In the genomic region with DNA sequence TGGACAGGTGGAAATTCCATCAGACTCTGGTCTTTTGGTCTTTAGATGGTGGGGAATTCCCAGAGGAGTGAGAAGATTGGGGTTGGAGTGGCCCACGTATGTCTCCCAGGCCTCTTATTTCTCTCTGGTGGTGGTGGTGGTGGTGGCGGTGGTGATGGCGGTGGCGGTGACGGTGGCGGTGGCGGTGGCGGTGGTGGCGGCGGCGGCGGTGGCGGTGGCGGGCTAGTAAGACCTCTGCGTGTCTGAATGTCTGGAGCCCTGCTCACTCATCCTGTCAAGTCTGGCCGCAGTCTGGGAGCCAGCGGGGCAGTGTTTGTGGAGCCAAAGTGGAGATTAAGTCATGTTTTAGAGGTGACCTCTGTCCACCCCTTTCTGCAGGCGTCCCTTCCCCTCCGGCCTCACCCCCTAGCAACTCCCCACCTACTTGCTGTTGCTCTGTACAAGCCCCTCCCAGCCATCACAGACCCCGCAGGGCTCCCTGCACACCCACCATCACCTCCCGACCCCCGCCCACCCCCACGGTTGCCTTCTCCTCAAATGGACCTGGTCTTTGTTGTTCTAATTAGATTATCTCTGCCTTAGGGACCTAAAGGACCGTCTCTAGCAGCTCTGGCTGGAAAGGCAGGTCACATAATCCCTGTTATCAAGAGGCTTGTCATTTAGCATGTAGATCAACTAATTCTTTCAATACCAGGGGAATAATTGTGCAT, we compare ENCODE assay signal across 28 cellular contexts.
"Had no signal": no experiment of that assay in that cellular context is flagged by ENCODE, and none has a peak within 500 bp of the region (broad histone marks: within the 10 kb centered on the region; RNA-seq: fewer than 3 reads in every experiment).

No MANE protein-coding gene starts in this region.

- ATAC-seq: activated T-cell treated with anti-CD3 and anti-CD28 coated beads, Interleukin-2, amount 50 U/mL, for 72 hours; body of pancreas; effector memory CD8-positive, alpha-beta T cell; gastrocnemius medialis; lower lobe of right lung; naive thymus-derived CD8-positive, alpha-beta T cell; sciatic nerve; stimulated activated memory B cell treated with anti-CD40 and anti-IgM and Interleukin-4, amounts not matched to agents 10 μg/mL and 1 μg/mL and 100 μg/mL, for 72 hours; stimulated activated naive CD8-positive, alpha-beta T cell treated with anti-CD3 and anti-CD28 coated beads, Interleukin-15, amount 100 ng/mL, for 72 hours had no signal

- H3K4me3 Mint-ChIP-seq: activated naive CD8-positive, alpha-beta T cell treated with anti-CD3 and anti-CD28 coated beads for 36 hours; activated T-cell treated with anti-CD3 and anti-CD28 coated beads, Interleukin-2, amount 50 U/mL, for 72 hours; effector memory CD8-positive, alpha-beta T cell; naive thymus-derived CD8-positive, alpha-beta T cell; stimulated activated memory B cell treated with anti-CD40 and anti-IgM and Interleukin-4, amounts not matched to agents 10 μg/mL and 1 μg/mL and 100 μg/mL, for 72 hours; stimulated activated naive CD8-positive, alpha-beta T cell treated with anti-CD3 and anti-CD28 coated beads, Interleukin-15, amount 100 ng/mL, for 72 hours; type B pancreatic cell had no signal

- H3K4me1 Mint-ChIP-seq: stimulated activated memory B cell treated with anti-CD40 and anti-IgM and Interleukin-4, amounts not matched to agents 10 μg/mL and 1 μg/mL and 100 μg/mL, for 72 hours; stimulated activated naive CD8-positive, alpha-beta T cell treated with anti-CD3 and anti-CD28 coated beads, Interleukin-15, amount 100 ng/mL, for 72 hours had no signal

- H3K36me3 ChIP-seq: adrenal gland, colonic mucosa, gastrocnemius medialis, lower lobe of right lung, uterus had no signal

- H3K9me3 ChIP-seq: adrenal gland, body of pancreas, colonic mucosa, gastrocnemius medialis, lower lobe of right lung, uterus had no signal

- H3K4me3 ChIP-seq: adrenal gland, body of pancreas, colonic mucosa, gastrocnemius medialis, hepatocyte, lower lobe of right lung, skin epidermis, uterus had no signal

- DNase-seq: activated CD4-positive, alpha-beta T cell treated with anti-CD3 and anti-CD28 coated beads for 4 hours; activated CD4-positive, alpha-beta T cell treated with anti-CD3 and anti-CD28 coated beads, Interleukin-2, amount 50 U/mL, for 4 hours; activated naive CD4-positive, alpha-beta T cell treated with Interleukin-2 at 50 U/mL for 16 hours; activated naive CD8-positive, alpha-beta T cell treated with anti-CD3 and anti-CD28 coated beads for 36 hours; activated T-cell treated with anti-CD3 and anti-CD28 coated beads for 4 hours; activated T-cell treated with anti-CD3 and anti-CD28 coated beads, Interleukin-2, amount 50 U/mL, for 72 hours; adrenal gland; aorta; body of pancreas; cerebellar nuclear complex; colonic mucosa; effector memory CD8-positive, alpha-beta T cell; erythroblast; gastrocnemius medialis; kidney; lower lobe of right lung; mesenchymal stem cell; naive thymus-derived CD8-positive, alpha-beta T cell; stimulated activated CD4-positive, alpha-beta T cell treated with anti-CD3 and anti-CD28 coated beads, Interleukin-4, amount 100 ng/mL, for 4 hours; stimulated activated CD8-positive, alpha-beta memory T cell treated with anti-CD3 and anti-CD28 coated beads, Interleukin-4, amount 100 ng/mL, for 48 hours; stimulated activated naive CD8-positive, alpha-beta T cell treated with anti-CD3 and anti-CD28 coated beads, Interleukin-15, amount 100 ng/mL, for 72 hours; substantia nigra; uterus had no signal

- H3K27ac Mint-ChIP-seq: activated naive CD8-positive, alpha-beta T cell treated with anti-CD3 and anti-CD28 coated beads for 36 hours; activated T-cell treated with anti-CD3 and anti-CD28 coated beads, Interleukin-2, amount 50 U/mL, for 72 hours; effector memory CD8-positive, alpha-beta T cell; naive thymus-derived CD8-positive, alpha-beta T cell; stimulated activated memory B cell treated with anti-CD40 and anti-IgM and Interleukin-4, amounts not matched to agents 10 μg/mL and 1 μg/mL and 100 μg/mL, for 72 hours; stimulated activated naive CD8-positive, alpha-beta T cell treated with anti-CD3 and anti-CD28 coated beads, Interleukin-15, amount 100 ng/mL, for 72 hours; type B pancreatic cell had no signal

- H3K27me3 ChIP-seq: adrenal gland, body of pancreas, colonic mucosa, hepatocyte, uterus had no signal

- H3K27me3 Mint-ChIP-seq: activated naive CD8-positive, alpha-beta T cell treated with anti-CD3 and anti-CD28 coated beads for 36 hours had no signal

- H3K36me3 Mint-ChIP-seq: activated naive CD8-positive, alpha-beta T cell treated with anti-CD3 and anti-CD28 coated beads for 36 hours; naive thymus-derived CD8-positive, alpha-beta T cell; stimulated activated memory B cell treated with anti-CD40 and anti-IgM and Interleukin-4, amounts not matched to agents 10 μg/mL and 1 μg/mL and 100 μg/mL, for 72 hours; type B pancreatic cell had no signal

- H3K27ac ChIP-seq: adrenal gland, body of pancreas, colonic mucosa, gastrocnemius medialis, hepatocyte, lower lobe of right lung, skin epidermis, uterus had no signal

- H3K9me3 Mint-ChIP-seq: activated naive CD8-positive, alpha-beta T cell treated with anti-CD3 and anti-CD28 coated beads for 36 hours; activated T-cell treated with anti-CD3 and anti-CD28 coated beads, Interleukin-2, amount 50 U/mL, for 72 hours; effector memory CD8-positive, alpha-beta T cell; naive thymus-derived CD8-positive, alpha-beta T cell; stimulated activated memory B cell treated with anti-CD40 and anti-IgM and Interleukin-4, amounts not matched to agents 10 μg/mL and 1 μg/mL and 100 μg/mL, for 72 hours; stimulated activated naive CD8-positive, alpha-beta T cell treated with anti-CD3 and anti-CD28 coated beads, Interleukin-15, amount 100 ng/mL, for 72 hours; type B pancreatic cell had no signal
